ENCODE assay signal across 8 cellular contexts in the genomic region with DNA sequence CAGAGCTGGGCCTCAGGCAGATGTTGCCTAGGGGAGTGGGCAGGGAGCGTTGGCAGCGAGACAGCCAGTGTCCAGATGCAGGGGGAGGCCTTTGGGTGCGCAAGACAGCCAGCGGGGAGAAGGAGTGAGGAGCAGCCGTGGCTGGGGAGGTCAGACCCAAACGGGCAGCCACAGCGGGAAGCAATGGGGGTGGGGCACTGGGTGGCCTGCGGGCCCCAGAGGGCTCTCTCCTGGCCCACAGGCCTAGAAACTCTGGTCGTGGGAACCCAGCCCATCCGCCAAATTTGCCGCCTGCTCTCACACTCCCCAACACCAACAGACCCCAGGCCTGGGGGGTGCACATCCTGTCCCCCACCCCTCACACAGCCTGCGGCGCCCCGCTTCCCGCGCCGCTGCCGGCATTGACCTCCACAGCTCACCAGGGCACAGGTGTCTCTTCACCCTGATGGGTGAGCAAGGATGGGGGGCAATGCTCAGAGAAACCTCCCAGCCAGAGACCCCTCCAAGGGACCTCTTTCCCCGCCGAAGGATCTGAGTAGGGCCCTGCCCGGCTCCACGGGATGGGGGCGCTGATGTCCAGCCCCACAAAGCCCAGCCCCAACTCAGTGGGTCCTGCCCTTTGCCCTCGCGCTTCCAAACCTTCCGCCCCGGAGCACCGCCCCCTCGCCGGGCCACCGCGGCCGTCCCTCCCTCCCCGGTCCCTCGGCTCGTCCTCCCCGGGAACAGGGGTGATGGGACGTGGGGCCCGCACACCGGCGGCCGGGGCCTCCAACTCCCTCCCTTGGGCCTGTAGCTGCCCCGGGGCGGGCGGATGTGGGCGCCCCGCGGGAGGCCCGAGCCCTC. TPM values are rescaled to one million over a fixed set of nuclear protein-coding genes. Genes with fewer than 3 reads are reported as not detected.
DNase-seq lines count a peak whose midpoint lies in the region; ATAC-seq and TF ChIP-seq lines count a peak whose summit lies in the region.

No MANE protein-coding gene starts in this region.

- ATAC-seq in GM18502 (IDR thresholded peaks at IDR 0.05; ENCODE audit: poor library complexity, unreplicated experiment) = peak; percentile 37
- ATAC-seq in memory B cell (ENCODE audit: low read depth) = peak; percentile 21

- no peaks in the 10 kb centered on the region for H3K9me3 ChIP-seq in subcutaneous abdominal adipose tissue (ENCODE audit: control insufficient read depth in 5 of 5, low read length in 5 of 5)

- H3K36me3 ChIP-seq in subcutaneous abdominal adipose tissue (ENCODE audit: control insufficient read depth in 5 of 5, insufficient read depth in 5 of 5, low read length in 5 of 5) = peaks cover 0 to 8% (median 5%) of the 10 kb centered on the region in 5 donors

- H3K27ac ChIP-seq in 22Rv1 = peak overlapping the region; percentile 82
- peak overlapping the region; percentile 94 for H3K27ac ChIP-seq in VCaP
- peak overlapping the region; percentile 40 to 98 (median 94) for H3K27ac ChIP-seq in dorsolateral prefrontal cortex
- H3K27ac ChIP-seq in subcutaneous abdominal adipose tissue (ENCODE audit: low read depth, low read length) = peak overlapping the region; percentile 93

- no peaks in the 10 kb centered on the region for H3K9me3 Mint-ChIP-seq in memory B cell

- no peaks in the 10 kb centered on the region for H3K27me3 ChIP-seq in dorsolateral prefrontal cortex
- H3K27me3 ChIP-seq in subcutaneous abdominal adipose tissue (ENCODE audit: control insufficient read depth in 5 of 5, insufficient read depth in 4 of 5, low read length in 5 of 5) = no peaks in the 10 kb centered on the region

- DNase-seq in HK-2 (ENCODE audit: unreplicated experiment) = peak; percentile 62
- DNase-seq in dorsolateral prefrontal cortex = peak in 6 of 10 donors; percentile 28 to 76 (median 62)
- DNase-seq in memory B cell (ENCODE audit: low spot score in 2 of 2) = no peak
- no peak for DNase-seq in SIG-M5 (lab: John Stamatoyannopoulos, UW)

- H3K4me3 Mint-ChIP-seq in memory B cell = peak overlapping the region; percentile 93

- peak overlapping the region; percentile 94 for H3K27ac Mint-ChIP-seq in memory B cell

- intact Hi-C loops in dorsolateral prefrontal cortex (cut with DNase I) = loop anchor here in 1 of 2 donors (2.0 kb wide), 1 partner anchor 20 kb away; no protein-coding TSS in a partner anchor

- peaks cover 23 to 90% (median 84%) of the 10 kb centered on the region in 5 donors for H3K4me1 ChIP-seq in subcutaneous abdominal adipose tissue (ENCODE audit: control insufficient read depth in 5 of 5, insufficient read depth in 5 of 5, low read length in 5 of 5)

- TF ChIP-seq CTCF in 22Rv1 (IDR thresholded peaks at IDR 0.05) (peak; percentile 18; the same call in 1 of the 2 replicates), VCaP (conservative IDR thresholded peaks at IDR 0.05) (peak; percentile 16; the same call in 1 of the 2 replicates), dorsolateral prefrontal cortex (IDR thresholded peaks at IDR 0.05 in 54 of 56, conservative IDR thresholded peaks at IDR 0.05 in 2 of 56; ENCODE audit: low read depth in 1 of 56, partially characterized antibody in 56 of 56) (peak in 50 of 56 donors; percentile 12 to 60 (median 42))

- no peaks in the 10 kb centered on the region for H3K27me3 Mint-ChIP-seq in memory B cell

- H3K9ac ChIP-seq in subcutaneous abdominal adipose tissue (ENCODE audit: low read length in 5 of 5) = peak overlapping the region; percentile 77 to 89 (median 84)

- H3K4me3 ChIP-seq in dorsolateral prefrontal cortex (peak overlapping the region; percentile 55 to 79 (median 69)), subcutaneous abdominal adipose tissue (ENCODE audit: low read depth in 1 of 5, low read length in 5 of 5) (peak overlapping the region; percentile 72 to 87 (median 80))

- no peaks in the 10 kb centered on the region for H3K36me3 Mint-ChIP-seq in memory B cell

- H3K4me1 Mint-ChIP-seq in memory B cell = peaks cover 53% of the 10 kb centered on the region

RNA-seq across cellular contexts. Expression of a gene that starts 0.8 kb away (rescaled TPM):
- total RNA-seq in dorsolateral prefrontal cortex = 10 to 100 TPM; 25.9 to 77.6 (median 46.8) TPM

RNA-seq across cellular contexts. Expression of a gene that starts 45.9 kb away (rescaled TPM):
- 100 to 1,000 TPM in 84 of 120 experiments, 10 to 100 TPM in 36; 71.9 to 264 (median 114) TPM for total RNA-seq in dorsolateral prefrontal cortex

Comparison
In these comparisons a context has a peak if more than half of its experiments do, and no peak if none do; other contexts are left out.
1. DNase-seq: peak in HK-2 (single experiment) and dorsolateral prefrontal cortex (6 of 10); none in memory B cell (0 of 2) and SIG-M5 (single experiment).
2. Peak in every context shown above with its lines, with median percentiles within 50 percentile points of each other: H3K27ac ChIP-seq and CTCF ChIP-seq.